11 cellular contexts compared by ENCODE assay signal in genomic region chr1:905811-906531, GRCh38. TPM values are rescaled to one million over a fixed set of nuclear protein-coding genes. Genes with fewer than 3 reads are reported as not detected.
DNase-seq lines count a peak whose midpoint lies in the region; ATAC-seq and TF ChIP-seq lines count a peak whose summit lies in the region.
"Had no signal": no experiment of that assay in that cellular context is flagged by ENCODE, and none has a peak within 500 bp of the region (broad histone marks: within the 10 kb centered on the region; RNA-seq: fewer than 3 reads in every experiment).

No MANE protein-coding gene starts in this region.

- no peaks in the 10 kb centered on the region for H3K36me3 Mint-ChIP-seq in activated CD4-positive, alpha-beta T cell treated with anti-CD3 and anti-CD28 coated beads for 36 hours (ENCODE audit: low read depth)
- no peaks in the 10 kb centered on the region for H3K36me3 Mint-ChIP-seq in T-cell
- H3K36me3 Mint-ChIP-seq in stimulated activated naive B cell treated with anti-CD40 and anti-IgM and Interleukin-4, amounts not matched to agents 10 μg/mL and 1 μg/mL and 100 μg/mL, for 72 hours = peaks cover 0 to 3% of the 10 kb centered on the region in 2 donors

- peaks cover 7% of the 10 kb centered on the region for H3K4me1 Mint-ChIP-seq in activated CD4-positive, alpha-beta T cell treated with anti-CD3 and anti-CD28 coated beads for 36 hours
- H3K4me1 Mint-ChIP-seq in T-cell = peaks cover 5 to 10% (median 6%) of the 10 kb centered on the region in 3 donors
- peaks cover 18 to 33% of the 10 kb centered on the region in 2 donors for H3K4me1 Mint-ChIP-seq in stimulated activated naive B cell treated with anti-CD40 and anti-IgM and Interleukin-4, amounts not matched to agents 10 μg/mL and 1 μg/mL and 100 μg/mL, for 72 hours

- H3K9ac ChIP-seq in iPS-20b (ENCODE audit: low read depth, low read length) = no peak overlapping the region
- H3K9ac ChIP-seq: parathyroid adenoma had no signal

- no peaks in the 10 kb centered on the region for H3K9me3 Mint-ChIP-seq in activated CD4-positive, alpha-beta T cell treated with anti-CD3 and anti-CD28 coated beads for 36 hours (ENCODE audit: low read depth)
- no peaks in the 10 kb centered on the region for H3K9me3 Mint-ChIP-seq in T-cell
- H3K9me3 Mint-ChIP-seq in stimulated activated naive B cell treated with anti-CD40 and anti-IgM and Interleukin-4, amounts not matched to agents 10 μg/mL and 1 μg/mL and 100 μg/mL, for 72 hours = no peaks in the 10 kb centered on the region

- CTCF ChIA-PET in activated CD4-positive, alpha-beta T cell treated with anti-CD3 and anti-CD28 coated beads for 36 hours (lab: Charles Lee) = interaction anchor here (0.8 to 2.1 kb wide), 6 partner anchors 11 to 77 kb away, joined by 3 to 10 read pairs (median 4); no protein-coding TSS in a partner anchor
- CTCF ChIA-PET in T-cell (lab: Charles Lee) = no interaction called here

- POLR2A ChIA-PET in activated CD4-positive, alpha-beta T cell treated with anti-CD3 and anti-CD28 coated beads for 36 hours (lab: Charles Lee) = no interaction called here
- POLR2A ChIA-PET in T-cell (lab: Charles Lee) = no interaction called here

- no peaks in the 10 kb centered on the region for H3K36me3 ChIP-seq in iPS-20b (ENCODE audit: insufficient read depth, low read depth, low read length)
- H3K36me3 ChIP-seq: gastrocnemius medialis had no signal

- no peak for ATAC-seq in activated CD4-positive, alpha-beta T cell treated with anti-CD3 and anti-CD28 coated beads for 36 hours
- ATAC-seq in T-cell (replicated peaks in 1 of 4) (no peak), GM18505 (IDR thresholded peaks at IDR 0.05; ENCODE audit: unreplicated experiment) (no peak)
- ATAC-seq in stimulated activated naive B cell treated with anti-CD40 and anti-IgM and Interleukin-4, amounts not matched to agents 10 μg/mL and 1 μg/mL and 100 μg/mL, for 72 hours (replicated peaks) = no peak

- no peak overlapping the region for H3K4me3 Mint-ChIP-seq in activated CD4-positive, alpha-beta T cell treated with anti-CD3 and anti-CD28 coated beads for 36 hours
- peak overlapping the region in 2 of 3 donors; percentile 11 to 13 for H3K4me3 Mint-ChIP-seq in T-cell
- peak overlapping the region; percentile 47 to 50 for H3K4me3 Mint-ChIP-seq in stimulated activated naive B cell treated with anti-CD40 and anti-IgM and Interleukin-4, amounts not matched to agents 10 μg/mL and 1 μg/mL and 100 μg/mL, for 72 hours

- H3K27me3 Mint-ChIP-seq in activated CD4-positive, alpha-beta T cell treated with anti-CD3 and anti-CD28 coated beads for 36 hours = peaks cover 27% of the 10 kb centered on the region
- H3K27me3 Mint-ChIP-seq in T-cell = peaks cover 24 to 40% of the 10 kb centered on the region in 2 donors
- H3K27me3 Mint-ChIP-seq in stimulated activated naive B cell treated with anti-CD40 and anti-IgM and Interleukin-4, amounts not matched to agents 10 μg/mL and 1 μg/mL and 100 μg/mL, for 72 hours = peaks cover 48 to 64% of the 10 kb centered on the region in 2 donors

- intact Hi-C loops in activated CD4-positive, alpha-beta T cell treated with anti-CD3 and anti-CD28 coated beads for 36 hours (cut with DNase I, micrococcal nuclease) = loop anchor here in 1 of 2 experiments (2.0 kb wide), 1 partner anchor 35 kb away; no protein-coding TSS in a partner anchor

- no peaks in the 10 kb centered on the region for H3K9me3 ChIP-seq in iPS-20b (ENCODE audit: insufficient read depth, low read depth, low read length)
- H3K9me3 ChIP-seq: gastrocnemius medialis had no signal

- no peaks in the 10 kb centered on the region for H3K4me1 ChIP-seq in iPS-20b (ENCODE audit: insufficient read depth, low read length)
- H3K4me1 ChIP-seq: parathyroid adenoma had no signal

- peaks cover 67% of the 10 kb centered on the region for H3K27me3 ChIP-seq in iPS-20b (ENCODE audit: insufficient read depth, low read length)

- H3K27ac Mint-ChIP-seq in activated CD4-positive, alpha-beta T cell treated with anti-CD3 and anti-CD28 coated beads for 36 hours = no peak overlapping the region
- no peak overlapping the region for H3K27ac Mint-ChIP-seq in T-cell
- no peak overlapping the region for H3K27ac Mint-ChIP-seq in stimulated activated naive B cell treated with anti-CD40 and anti-IgM and Interleukin-4, amounts not matched to agents 10 μg/mL and 1 μg/mL and 100 μg/mL, for 72 hours

- H3K27ac ChIP-seq in iPS-20b (ENCODE audit: low read length) = no peak overlapping the region
- H3K27ac ChIP-seq: parathyroid adenoma had no signal

- no peak for TF ChIP-seq POLR2A in GM18505 (IDR thresholded peaks at IDR 0.05; ENCODE audit: borderline replicate concordance, extremely low read depth, insufficient read depth, insufficient read length)

- peak overlapping the region; percentile 66; the same call in 1 of the 2 replicates for H3K4me3 ChIP-seq in iPS-20b (ENCODE audit: low read length)

- peak; percentile 3 for DNase-seq in activated CD4-positive, alpha-beta T cell treated with anti-CD3 and anti-CD28 coated beads for 48 hours
- DNase-seq in activated CD4-positive, alpha-beta T cell treated with anti-CD3 and anti-CD28 coated beads for 36 hours = no peak
- DNase-seq in T-cell = peak in 3 of 34 experiments; percentile 5 to 23 (median 10)
- no peak for DNase-seq in stimulated activated naive B cell treated with anti-CD40 and anti-IgM and Interleukin-4, amounts not matched to agents 10 μg/mL and 1 μg/mL and 100 μg/mL, for 72 hours
- DNase-seq in stimulated activated CD4-positive, alpha-beta T cell treated with anti-CD3 and anti-CD28 coated beads, Interleukin-2, amount 100 ng/mL, for 48 hours = no peak
- no peak for DNase-seq in NCI-H2227 (lab: John Stamatoyannopoulos, UW; ENCODE audit: unreplicated experiment)
- DNase-seq: NCI-H187 treated with DMSO at 0.1 percent for 48 hours had no signal

RNA-seq across cellular contexts. Expression of gene SAMD11, which starts 17.8 kb away (rescaled TPM):
- not detected for total RNA-seq in activated CD4-positive, alpha-beta T cell treated with anti-CD3 and anti-CD28 coated beads for 36 hours
- under 1 TPM in 3 of 5 donors, not detected in 2; 0.32 to 0.70 (median 0.53) TPM for total RNA-seq in T-cell

RNA-seq across cellular contexts. Expression of gene NOC2L, which starts 53.1 kb away (rescaled TPM):
- 100 to 1,000 TPM; 112 to 134 TPM for total RNA-seq in activated CD4-positive, alpha-beta T cell treated with anti-CD3 and anti-CD28 coated beads for 36 hours
- 10 to 100 TPM; 58.7 to 92.2 (median 83.4) TPM for total RNA-seq in T-cell

RNA-seq across cellular contexts. Expression of gene KLHL17, which starts 54.4 kb away (rescaled TPM):
- 10 to 100 TPM; 16.8 to 21.7 TPM for total RNA-seq in activated CD4-positive, alpha-beta T cell treated with anti-CD3 and anti-CD28 coated beads for 36 hours
- 10 to 100 TPM; 17.5 to 45.3 (median 37.1) TPM for total RNA-seq in T-cell
